10 cellular contexts compared by ENCODE assay signal in the genomic region with DNA sequence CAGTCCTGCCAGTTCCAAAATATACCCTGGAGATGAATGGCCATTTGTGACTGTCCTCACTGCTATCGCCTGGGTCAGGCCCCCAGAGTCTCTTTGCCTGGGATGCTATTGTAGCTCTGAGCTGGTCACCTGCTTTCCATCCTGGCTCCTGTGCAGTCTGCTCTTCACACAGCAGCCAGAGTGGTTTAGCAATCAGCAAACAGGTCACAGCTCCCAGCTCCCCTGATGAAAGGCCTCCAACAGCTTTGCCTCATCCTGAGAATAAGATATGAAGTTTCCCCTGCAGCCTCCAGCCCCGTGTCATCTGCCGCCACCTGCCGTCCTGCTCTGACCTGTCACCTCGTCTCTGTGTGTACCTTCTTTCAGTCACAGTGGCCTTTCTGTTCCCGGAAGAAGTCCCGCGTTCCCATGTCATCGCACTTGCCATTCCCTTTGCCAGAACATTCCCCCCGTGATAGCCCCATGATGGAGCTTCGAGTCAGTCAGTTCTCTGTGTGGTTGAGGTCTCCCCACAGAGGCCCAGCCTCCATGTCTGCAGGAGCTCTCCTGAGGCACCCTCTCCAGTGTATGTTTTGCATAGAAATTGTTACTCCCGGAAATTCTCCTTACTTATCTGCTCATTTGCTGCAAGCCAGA.
DNase-seq lines count a peak whose midpoint lies in the region; TF ChIP-seq lines count a peak whose summit lies in the region.
"Had no signal": no experiment of that assay in that cellular context is flagged by ENCODE, and none has a peak within 500 bp of the region (broad histone marks: within the 10 kb centered on the region; RNA-seq: fewer than 3 reads in every experiment).

No MANE protein-coding gene starts in this region.

- intact Hi-C loops in testis (cut with DNase I; ENCODE audit: low total_unique reads), result no loop called here

- H3K36me3 ChIP-seq in endocrine pancreas (ENCODE audit: control insufficient read depth, insufficient read depth, low read length) (no peaks in the 10 kb centered on the region), testis (ENCODE audit: low read depth, missing control alignments) (no peaks in the 10 kb centered on the region)

- no peaks in the 10 kb centered on the region for H3K27me3 ChIP-seq in endocrine pancreas (ENCODE audit: control insufficient read depth, insufficient read depth, low read length)
- H3K27me3 ChIP-seq in testis, result no peaks in the 10 kb centered on the region

- DNase-seq in NCI-H524 (lab: John Stamatoyannopoulos, UW) (peak; percentile 33 to 57), NCI-H524 treated with DMSO at 0.1 percent for 48 hours (lab: John Stamatoyannopoulos, UW) (no peak), NCI-H345 treated with DMSO at 0.1 percent for 48 hours (lab: John Stamatoyannopoulos, UW; ENCODE audit: unreplicated experiment) (peak; percentile 86), testis (peak; percentile 31), NCI-H446 treated with DMSO at 0.1 percent for 48 hours (lab: John Stamatoyannopoulos, UW) (no peak), OCI-M2 (lab: John Stamatoyannopoulos, UW; ENCODE audit: unreplicated experiment) (no peak)
- no peak for DNase-seq in stimulated activated CD4-positive, alpha-beta T cell treated with anti-CD3 and anti-CD28 coated beads, Interleukin-2, amount 100 ng/mL, for 24 hours
- DNase-seq: activated CD8-positive, alpha-beta memory T cell treated with anti-CD3 and anti-CD28 coated beads for 24 hours; stimulated activated CD4-positive, alpha-beta T cell treated with anti-CD3 and anti-CD28 coated beads, Interleukin-4, amount 100 ng/mL, for 1 hour had no signal

- H3K9me3 ChIP-seq in endocrine pancreas (ENCODE audit: control insufficient read depth, low read length) (no peaks in the 10 kb centered on the region), testis (no peaks in the 10 kb centered on the region)

- peak overlapping the region; percentile 10 for H3K9ac ChIP-seq in endocrine pancreas (ENCODE audit: control insufficient read depth, insufficient read depth, low read length)

- H3K4me3 ChIP-seq in endocrine pancreas (ENCODE audit: control insufficient read depth, insufficient read depth, low read length), result no peak overlapping the region
- no peak overlapping the region for H3K4me3 ChIP-seq in testis

- TF ChIP-seq POLR2A in testis (IDR thresholded peaks at IDR 0.05), result no peak

- peaks cover 15% of the 10 kb centered on the region for H3K4me1 ChIP-seq in endocrine pancreas (ENCODE audit: control insufficient read depth, insufficient read depth, low read length)
- peaks cover 10% of the 10 kb centered on the region for H3K4me1 ChIP-seq in testis

- 76 to 92% methylated on average over 12 of the region's 12 CpGs for WGBS in testis, 2 donors

- H3K27ac ChIP-seq in testis, result no peak overlapping the region

- TF ChIP-seq CTCF in testis (IDR thresholded peaks at IDR 0.05), result no peak

Comparison
In these comparisons a context has a peak if more than half of its experiments do, and no peak if none do; other contexts are left out.
1. DNase-seq: peak in NCI-H524 (2 of 2), NCI-H345 treated with DMSO at 0.1 percent for 48 hours (single experiment) and testis (single experiment); none in NCI-H524 treated with DMSO at 0.1 percent for 48 hours (single experiment), NCI-H446 treated with DMSO at 0.1 percent for 48 hours (single experiment), OCI-M2 (single experiment) and stimulated activated CD4-positive, alpha-beta T cell treated with anti-CD3 and anti-CD28 coated beads, Interleukin-2, amount 100 ng/mL, for 24 hours (0 of 2).